Comparison of ENCODE assay signal across 1 cellular context in genomic region chr7:93921190-93921585, GRCh38.
TF ChIP-seq lines count a peak whose summit lies in the region.

No MANE protein-coding gene starts in this region.

TF ChIP-seq in H1, 55 proteins besides CTCF, POLR2A, EP300 and RAD21:
- TF ChIP-seq NRF1 (IDR thresholded peaks at IDR 0.05; ENCODE audit: low read depth, low read length) = no peak
- no peak for TF ChIP-seq KDM5A (IDR thresholded peaks at IDR 0.05; ENCODE audit: low read length)
